ENCODE assay signal across 27 cellular contexts in the genomic region with DNA sequence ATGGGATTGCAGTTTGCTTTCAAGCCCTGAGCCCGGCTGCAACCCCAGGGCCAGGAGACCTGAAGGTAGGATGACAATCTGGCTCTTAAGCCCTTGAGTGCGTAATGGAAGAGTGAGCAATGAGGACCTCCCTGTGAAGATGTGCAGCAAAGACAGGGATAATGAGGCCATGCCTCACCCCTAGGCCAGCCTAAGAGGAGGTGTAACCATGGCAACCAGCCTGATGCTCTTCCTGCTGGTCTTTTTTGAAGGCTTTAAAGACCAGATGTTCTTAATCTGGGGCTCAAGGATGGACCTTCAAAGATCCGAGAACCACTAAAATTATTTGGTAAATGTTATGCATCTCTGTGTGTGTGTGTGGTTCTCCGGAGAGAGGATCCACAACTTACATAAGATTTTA. TPM values are rescaled to one million over a fixed set of nuclear protein-coding genes. Genes with fewer than 3 reads are reported as not detected.
"Had no signal": no experiment of that assay in that cellular context is flagged by ENCODE, and none has a peak within 500 bp of the region (broad histone marks: within the 10 kb centered on the region; RNA-seq: fewer than 3 reads in every experiment).

No MANE protein-coding gene starts in this region.

- DNase-seq: activated CD4-positive, alpha-beta T cell treated with anti-CD3 and anti-CD28 coated beads for 1 hour; activated CD4-positive, alpha-beta T cell treated with anti-CD3 and anti-CD28 coated beads, Interleukin-2, amount 50 U/mL, for 4 hours; activated CD8-positive, alpha-beta memory T cell treated with anti-CD3 and anti-CD28 coated beads, Interleukin-2, amount 10 ng/mL, durations not matched to agents 7 days and 5 days; activated naive CD4-positive, alpha-beta T cell treated with anti-CD3 and anti-CD28 coated beads for 36 hours; activated naive CD8-positive, alpha-beta T cell treated with anti-CD3 and anti-CD28 coated beads, Interleukin-2, amount 50 U/mL, for 24 hours; activated T-cell treated with anti-CD3 and anti-CD28 coated beads, Interleukin-2, amount 50 U/mL, for 1 hour; aorta; cerebellar nuclear complex; effector memory CD4-positive, alpha-beta T cell; foreskin melanocyte; head of caudate nucleus; left ventricle myocardium superior; occipital lobe; small intestine; stimulated activated CD4-positive, alpha-beta T cell treated with anti-CD3 and anti-CD28 coated beads, Interleukin-4, amount 100 ng/mL, for 24 hours; stimulated activated naive CD4-positive, alpha-beta T cell had no signal

- H3K27ac ChIP-seq: right atrium auricular region, tibial nerve, vagina, VCaP had no signal

- FAIRE-seq: small intestine had no signal

- H3K36me3 ChIP-seq: right atrium auricular region, tibial nerve, vagina had no signal

- H3K4me1 Mint-ChIP-seq: activated CD8-positive, alpha-beta memory T cell treated with anti-CD3 and anti-CD28 coated beads, Interleukin-2, amount 10 ng/mL, durations not matched to agents 7 days and 5 days; activated naive CD8-positive, alpha-beta T cell treated with anti-CD3 and anti-CD28 coated beads, Interleukin-2, amount 50 U/mL, for 24 hours; nephron had no signal

- H3K4me1 ChIP-seq: right atrium auricular region, tibial nerve, vagina had no signal

- H3K9me3 Mint-ChIP-seq: activated naive CD4-positive, alpha-beta T cell treated with anti-CD3 and anti-CD28 coated beads for 36 hours; activated naive CD8-positive, alpha-beta T cell treated with anti-CD3 and anti-CD28 coated beads, Interleukin-2, amount 50 U/mL, for 24 hours; activated T-helper 2 cell treated with anti-CD3 and anti-CD28 coated beads, Interferon-gamma antibody, Interleukin-2, Interleukin-4, amounts not matched to agents 10 μg/mL and 5 μg/mL and 100 μg/mL, durations not matched to agents 14 hours and 24 hours and 36 hours; dendritic cell treated with granulocyte-macrophage colony-stimulating factor and Interleukin-4, amounts not matched to agents 40 ng/mL and 50 ng/mL, for 4 days; memory B cell; nephron had no signal

- ATAC-seq: activated CD8-positive, alpha-beta memory T cell treated with anti-CD3 and anti-CD28 coated beads, Interleukin-2, amount 10 ng/mL, durations not matched to agents 7 days and 5 days; activated naive CD8-positive, alpha-beta T cell treated with anti-CD3 and anti-CD28 coated beads, Interleukin-2, amount 50 U/mL, for 24 hours had no signal

- H3K36me3 Mint-ChIP-seq: activated CD8-positive, alpha-beta memory T cell treated with anti-CD3 and anti-CD28 coated beads, Interleukin-2, amount 10 ng/mL, durations not matched to agents 7 days and 5 days; memory B cell had no signal

- H3K9me3 ChIP-seq: right atrium auricular region, tibial nerve, vagina had no signal

- H3K27me3 ChIP-seq: right atrium auricular region, vagina had no signal

- H3K4me3 ChIP-seq: right atrium auricular region, tibial nerve, vagina had no signal

- H3K27ac Mint-ChIP-seq: activated CD8-positive, alpha-beta memory T cell treated with anti-CD3 and anti-CD28 coated beads, Interleukin-2, amount 10 ng/mL, durations not matched to agents 7 days and 5 days; activated naive CD4-positive, alpha-beta T cell treated with anti-CD3 and anti-CD28 coated beads for 36 hours; activated naive CD8-positive, alpha-beta T cell treated with anti-CD3 and anti-CD28 coated beads, Interleukin-2, amount 50 U/mL, for 24 hours; activated T-helper 2 cell treated with anti-CD3 and anti-CD28 coated beads, Interferon-gamma antibody, Interleukin-2, Interleukin-4, amounts not matched to agents 10 μg/mL and 5 μg/mL and 100 μg/mL, durations not matched to agents 14 hours and 24 hours and 36 hours; dendritic cell treated with granulocyte-macrophage colony-stimulating factor and Interleukin-4, amounts not matched to agents 40 ng/mL and 50 ng/mL, for 4 days; memory B cell; nephron had no signal

- H3K4me3 Mint-ChIP-seq: activated CD8-positive, alpha-beta memory T cell treated with anti-CD3 and anti-CD28 coated beads, Interleukin-2, amount 10 ng/mL, durations not matched to agents 7 days and 5 days; activated naive CD4-positive, alpha-beta T cell treated with anti-CD3 and anti-CD28 coated beads for 36 hours; activated naive CD8-positive, alpha-beta T cell treated with anti-CD3 and anti-CD28 coated beads, Interleukin-2, amount 50 U/mL, for 24 hours; dendritic cell treated with granulocyte-macrophage colony-stimulating factor and Interleukin-4, amounts not matched to agents 40 ng/mL and 50 ng/mL, for 4 days; memory B cell; nephron had no signal

RNA-seq across cellular contexts. Expression of gene ARHGAP40, which starts 8.2 kb away (rescaled TPM):
- total RNA-seq: activated CD8-positive, alpha-beta memory T cell treated with anti-CD3 and anti-CD28 coated beads, Interleukin-2, amount 10 ng/mL, durations not matched to agents 7 days and 5 days; activated naive CD4-positive, alpha-beta T cell treated with anti-CD3 and anti-CD28 coated beads for 36 hours; activated T-helper 2 cell treated with anti-CD3 and anti-CD28 coated beads, Interferon-gamma antibody, Interleukin-2, Interleukin-4, amounts not matched to agents 10 μg/mL and 5 μg/mL and 100 μg/mL, durations not matched to agents 14 hours and 24 hours and 36 hours; aorta; fibroblast of lung; left ventricle myocardium superior; occipital lobe; posterior vena cava; right atrium auricular region; subcutaneous adipose tissue; tibial nerve had no signal
- polyA plus RNA-seq: aorta, fibroblast of lung had no signal

RNA-seq across cellular contexts. Expression of gene ADIG, which starts 28.8 kb away (rescaled TPM):
- total RNA-seq: activated CD8-positive, alpha-beta memory T cell treated with anti-CD3 and anti-CD28 coated beads, Interleukin-2, amount 10 ng/mL, durations not matched to agents 7 days and 5 days; activated naive CD4-positive, alpha-beta T cell treated with anti-CD3 and anti-CD28 coated beads for 36 hours; activated T-helper 2 cell treated with anti-CD3 and anti-CD28 coated beads, Interferon-gamma antibody, Interleukin-2, Interleukin-4, amounts not matched to agents 10 μg/mL and 5 μg/mL and 100 μg/mL, durations not matched to agents 14 hours and 24 hours and 36 hours; aorta; fibroblast of lung; left ventricle myocardium superior; occipital lobe; posterior vena cava; right atrium auricular region; subcutaneous adipose tissue; tibial nerve; vagina had no signal
- polyA plus RNA-seq: aorta, fibroblast of lung, small intestine had no signal
